In the genomic region with DNA sequence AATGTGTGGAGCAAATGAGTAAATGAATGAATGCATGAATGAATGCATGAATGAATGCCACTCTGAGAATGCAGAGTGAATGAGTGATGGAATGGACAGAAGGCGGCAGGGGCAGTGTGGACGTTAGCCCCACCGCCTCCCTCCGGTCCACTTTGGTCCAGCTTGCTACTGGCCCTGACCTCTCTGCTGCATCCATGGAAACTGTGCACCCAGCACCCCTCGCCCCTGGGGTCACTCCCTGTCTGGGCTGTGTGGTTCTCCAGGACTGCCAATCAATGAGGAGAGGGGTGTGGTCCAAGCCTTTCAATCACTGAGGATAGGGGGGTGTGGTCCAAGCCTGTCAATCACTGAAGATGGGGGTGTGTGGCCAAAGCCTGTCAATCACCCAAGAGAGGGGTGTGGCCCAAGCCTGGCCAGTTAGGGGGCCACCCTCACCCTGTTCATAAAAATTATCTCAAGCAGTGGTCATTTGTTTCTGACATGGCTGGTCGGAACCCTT, we compare ENCODE assay signal across 1 cellular context.
TF ChIP-seq lines count a peak whose summit lies in the region.

No MANE protein-coding gene starts in this region.

TF ChIP-seq in GM12878, 131 proteins besides CTCF, POLR2A, EP300 and RAD21 (continues in another document):
- TF ChIP-seq NFIC (IDR thresholded peaks at IDR 0.05; ENCODE audit: low read depth, low read length) = no peak
- TF ChIP-seq, protein P1, sequence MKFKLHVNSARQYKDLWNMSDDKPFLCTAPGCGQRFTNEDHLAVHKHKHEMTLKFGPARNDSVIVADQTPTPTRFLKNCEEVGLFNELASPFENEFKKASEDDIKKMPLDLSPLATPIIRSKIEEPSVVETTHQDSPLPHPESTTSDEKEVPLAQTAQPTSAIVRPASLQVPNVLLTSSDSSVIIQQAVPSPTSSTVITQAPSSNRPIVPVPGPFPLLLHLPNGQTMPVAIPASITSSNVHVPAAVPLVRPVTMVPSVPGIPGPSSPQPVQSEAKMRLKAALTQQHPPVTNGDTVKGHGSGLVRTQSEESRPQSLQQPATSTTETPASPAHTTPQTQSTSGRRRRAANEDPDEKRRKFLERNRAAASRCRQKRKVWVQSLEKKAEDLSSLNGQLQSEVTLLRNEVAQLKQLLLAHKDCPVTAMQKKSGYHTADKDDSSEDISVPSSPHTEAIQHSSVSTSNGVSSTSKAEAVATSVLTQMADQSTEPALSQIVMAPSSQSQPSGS (IDR thresholded peaks at IDR 0.05; ENCODE audit: low read length) = no peak
- TF ChIP-seq, protein P2, sequence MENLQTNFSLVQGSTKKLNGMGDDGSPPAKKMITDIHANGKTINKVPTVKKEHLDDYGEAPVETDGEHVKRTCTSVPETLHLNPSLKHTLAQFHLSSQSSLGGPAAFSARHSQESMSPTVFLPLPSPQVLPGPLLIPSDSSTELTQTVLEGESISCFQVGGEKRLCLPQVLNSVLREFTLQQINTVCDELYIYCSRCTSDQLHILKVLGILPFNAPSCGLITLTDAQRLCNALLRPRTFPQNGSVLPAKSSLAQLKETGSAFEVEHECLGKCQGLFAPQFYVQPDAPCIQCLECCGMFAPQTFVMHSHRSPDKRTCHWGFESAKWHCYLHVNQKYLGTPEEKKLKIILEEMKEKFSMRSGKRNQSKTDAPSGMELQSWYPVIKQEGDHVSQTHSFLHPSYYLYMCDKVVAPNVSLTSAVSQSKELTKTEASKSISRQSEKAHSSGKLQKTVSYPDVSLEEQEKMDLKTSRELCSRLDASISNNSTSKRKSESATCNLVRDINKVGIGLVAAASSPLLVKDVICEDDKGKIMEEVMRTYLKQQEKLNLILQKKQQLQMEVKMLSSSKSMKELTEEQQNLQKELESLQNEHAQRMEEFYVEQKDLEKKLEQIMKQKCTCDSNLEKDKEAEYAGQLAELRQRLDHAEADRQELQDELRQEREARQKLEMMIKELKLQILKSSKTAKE (IDR thresholded peaks at IDR 0.05; ENCODE audit: low read depth, poor library complexity, severe bottlenecking) = peak; percentile 53
- TF ChIP-seq SMAD1 (IDR thresholded peaks at IDR 0.05; ENCODE audit: low read depth, partially characterized antibody) = no peak
- no peak for TF ChIP-seq EZH2 (IDR thresholded peaks at IDR 0.05; ENCODE audit: borderline replicate concordance, control insufficient read depth, low read depth, low read length)
- TF ChIP-seq TCF12 (IDR thresholded peaks at IDR 0.05; ENCODE audit: low read depth, low read length) = no peak
- no peak for TF ChIP-seq PAX8 (IDR thresholded peaks at IDR 0.05)
- peak; percentile 100 for TF ChIP-seq ZNF24 (IDR thresholded peaks at IDR 0.05)
- no peak for TF ChIP-seq CREM (IDR thresholded peaks at IDR 0.05; ENCODE audit: low read depth)
- TF ChIP-seq IKZF2 (IDR thresholded peaks at IDR 0.05) = peak in 1 of 2 experiments; percentile 72; a peak in 3 of 4 replicates
- TF ChIP-seq HDGF (IDR thresholded peaks at IDR 0.05) = peak; percentile 82; the same call in 1 of the 2 replicates
- no peak for TF ChIP-seq YBX1 (IDR thresholded peaks at IDR 0.05)
- TF ChIP-seq BACH1 (IDR thresholded peaks at IDR 0.05; ENCODE audit: borderline replicate concordance) = peak; percentile 6; the same call in 1 of the 2 replicates
- TF ChIP-seq ATF7 (IDR thresholded peaks at IDR 0.05; ENCODE audit: low read depth) = no peak
- no peak for TF ChIP-seq NRF1 (conservative IDR thresholded peaks at IDR 0.05; ENCODE audit: low read depth, low read length)
- TF ChIP-seq, protein P3, sequence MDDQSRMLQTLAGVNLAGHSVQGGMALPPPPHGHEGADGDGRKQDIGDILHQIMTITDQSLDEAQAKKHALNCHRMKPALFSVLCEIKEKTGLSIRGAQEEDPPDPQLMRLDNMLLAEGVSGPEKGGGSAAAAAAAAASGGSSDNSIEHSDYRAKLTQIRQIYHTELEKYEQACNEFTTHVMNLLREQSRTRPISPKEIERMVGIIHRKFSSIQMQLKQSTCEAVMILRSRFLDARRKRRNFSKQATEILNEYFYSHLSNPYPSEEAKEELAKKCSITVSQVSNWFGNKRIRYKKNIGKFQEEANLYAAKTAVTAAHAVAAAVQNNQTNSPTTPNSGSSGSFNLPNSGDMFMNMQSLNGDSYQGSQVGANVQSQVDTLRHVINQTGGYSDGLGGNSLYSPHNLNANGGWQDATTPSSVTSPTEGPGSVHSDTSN (IDR thresholded peaks at IDR 0.05; ENCODE audit: insufficient replicate concordance, low read depth, low read length) = peak; percentile 99
- no peak for TF ChIP-seq ESRRA (IDR thresholded peaks at IDR 0.05; ENCODE audit: low read length)
- TF ChIP-seq STAT1 (conservative IDR thresholded peaks at IDR 0.05) = no peak
- TF ChIP-seq PML (IDR thresholded peaks at IDR 0.05; ENCODE audit: low read length) = no peak
- TF ChIP-seq, protein P4, sequence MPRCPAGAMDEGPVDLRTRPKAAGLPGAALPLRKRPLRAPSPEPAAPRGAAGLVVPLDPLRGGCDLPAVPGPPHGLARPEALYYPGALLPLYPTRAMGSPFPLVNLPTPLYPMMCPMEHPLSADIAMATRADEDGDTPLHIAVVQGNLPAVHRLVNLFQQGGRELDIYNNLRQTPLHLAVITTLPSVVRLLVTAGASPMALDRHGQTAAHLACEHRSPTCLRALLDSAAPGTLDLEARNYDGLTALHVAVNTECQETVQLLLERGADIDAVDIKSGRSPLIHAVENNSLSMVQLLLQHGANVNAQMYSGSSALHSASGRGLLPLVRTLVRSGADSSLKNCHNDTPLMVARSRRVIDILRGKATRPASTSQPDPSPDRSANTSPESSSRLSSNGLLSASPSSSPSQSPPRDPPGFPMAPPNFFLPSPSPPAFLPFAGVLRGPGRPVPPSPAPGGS (IDR thresholded peaks at IDR 0.05; ENCODE audit: borderline replicate concordance, insufficient read depth, low read depth, low read length, poor library complexity, severe bottlenecking) = no peak
- TF ChIP-seq, protein P5, sequence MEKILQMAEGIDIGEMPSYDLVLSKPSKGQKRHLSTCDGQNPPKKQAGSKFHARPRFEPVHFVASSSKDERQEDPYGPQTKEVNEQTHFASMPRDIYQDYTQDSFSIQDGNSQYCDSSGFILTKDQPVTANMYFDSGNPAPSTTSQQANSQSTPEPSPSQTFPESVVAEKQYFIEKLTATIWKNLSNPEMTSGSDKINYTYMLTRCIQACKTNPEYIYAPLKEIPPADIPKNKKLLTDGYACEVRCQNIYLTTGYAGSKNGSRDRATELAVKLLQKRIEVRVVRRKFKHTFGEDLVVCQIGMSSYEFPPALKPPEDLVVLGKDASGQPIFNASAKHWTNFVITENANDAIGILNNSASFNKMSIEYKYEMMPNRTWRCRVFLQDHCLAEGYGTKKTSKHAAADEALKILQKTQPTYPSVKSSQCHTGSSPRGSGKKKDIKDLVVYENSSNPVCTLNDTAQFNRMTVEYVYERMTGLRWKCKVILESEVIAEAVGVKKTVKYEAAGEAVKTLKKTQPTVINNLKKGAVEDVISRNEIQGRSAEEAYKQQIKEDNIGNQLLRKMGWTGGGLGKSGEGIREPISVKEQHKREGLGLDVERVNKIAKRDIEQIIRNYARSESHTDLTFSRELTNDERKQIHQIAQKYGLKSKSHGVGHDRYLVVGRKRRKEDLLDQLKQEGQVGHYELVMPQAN (conservative IDR thresholded peaks at IDR 0.05) = peak; percentile 47; the same call in 1 of the 2 replicates
- TF ChIP-seq SIX5 (IDR thresholded peaks at IDR 0.05; ENCODE audit: low read depth, low read length, severe bottlenecking) = no peak
- no peak for TF ChIP-seq JUNB (IDR thresholded peaks at IDR 0.05)
- TF ChIP-seq, protein P6, sequence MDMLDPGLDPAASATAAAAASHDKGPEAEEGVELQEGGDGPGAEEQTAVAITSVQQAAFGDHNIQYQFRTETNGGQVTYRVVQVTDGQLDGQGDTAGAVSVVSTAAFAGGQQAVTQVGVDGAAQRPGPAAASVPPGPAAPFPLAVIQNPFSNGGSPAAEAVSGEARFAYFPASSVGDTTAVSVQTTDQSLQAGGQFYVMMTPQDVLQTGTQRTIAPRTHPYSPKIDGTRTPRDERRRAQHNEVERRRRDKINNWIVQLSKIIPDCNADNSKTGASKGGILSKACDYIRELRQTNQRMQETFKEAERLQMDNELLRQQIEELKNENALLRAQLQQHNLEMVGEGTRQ (IDR thresholded peaks at IDR 0.05; ENCODE audit: borderline replicate concordance, low read depth, low read length) = no peak
- TF ChIP-seq NBN (IDR thresholded peaks at IDR 0.05) = no peak
- TF ChIP-seq BCL11A (IDR thresholded peaks at IDR 0.05; ENCODE audit: low read depth, low read length) = no peak
- TF ChIP-seq FOS (IDR thresholded peaks at IDR 0.05; ENCODE audit: borderline replicate concordance, extremely low read depth, insufficient read length) = no peak
- no peak for TF ChIP-seq CBX3 (IDR thresholded peaks at IDR 0.05; ENCODE audit: borderline replicate concordance, low read depth)
- TF ChIP-seq RCOR1 (conservative IDR thresholded peaks at IDR 0.05; ENCODE audit: low read depth, low read length) = no peak
- TF ChIP-seq, protein P7, sequence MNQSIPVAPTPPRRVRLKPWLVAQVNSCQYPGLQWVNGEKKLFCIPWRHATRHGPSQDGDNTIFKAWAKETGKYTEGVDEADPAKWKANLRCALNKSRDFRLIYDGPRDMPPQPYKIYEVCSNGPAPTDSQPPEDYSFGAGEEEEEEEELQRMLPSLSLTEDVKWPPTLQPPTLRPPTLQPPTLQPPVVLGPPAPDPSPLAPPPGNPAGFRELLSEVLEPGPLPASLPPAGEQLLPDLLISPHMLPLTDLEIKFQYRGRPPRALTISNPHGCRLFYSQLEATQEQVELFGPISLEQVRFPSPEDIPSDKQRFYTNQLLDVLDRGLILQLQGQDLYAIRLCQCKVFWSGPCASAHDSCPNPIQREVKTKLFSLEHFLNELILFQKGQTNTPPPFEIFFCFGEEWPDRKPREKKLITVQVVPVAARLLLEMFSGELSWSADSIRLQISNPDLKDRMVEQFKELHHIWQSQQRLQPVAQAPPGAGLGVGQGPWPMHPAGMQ (IDR thresholded peaks at IDR 0.05; ENCODE audit: borderline replicate concordance) = no peak
- peak; percentile 90; the same call in 1 of the 2 replicates for TF ChIP-seq ZNF217 (IDR thresholded peaks at IDR 0.05)
- no peak for TF ChIP-seq SREBF1 (IDR thresholded peaks at IDR 0.05; ENCODE audit: low read length)
- TF ChIP-seq RB1 (IDR thresholded peaks at IDR 0.05; ENCODE audit: borderline replicate concordance) = no peak
- TF ChIP-seq HCFC1 (IDR thresholded peaks at IDR 0.05; ENCODE audit: low read length) = no peak
- TF ChIP-seq SIN3A (IDR thresholded peaks at IDR 0.05; ENCODE audit: low read depth, low read length) = no peak
- TF ChIP-seq, protein P8, sequence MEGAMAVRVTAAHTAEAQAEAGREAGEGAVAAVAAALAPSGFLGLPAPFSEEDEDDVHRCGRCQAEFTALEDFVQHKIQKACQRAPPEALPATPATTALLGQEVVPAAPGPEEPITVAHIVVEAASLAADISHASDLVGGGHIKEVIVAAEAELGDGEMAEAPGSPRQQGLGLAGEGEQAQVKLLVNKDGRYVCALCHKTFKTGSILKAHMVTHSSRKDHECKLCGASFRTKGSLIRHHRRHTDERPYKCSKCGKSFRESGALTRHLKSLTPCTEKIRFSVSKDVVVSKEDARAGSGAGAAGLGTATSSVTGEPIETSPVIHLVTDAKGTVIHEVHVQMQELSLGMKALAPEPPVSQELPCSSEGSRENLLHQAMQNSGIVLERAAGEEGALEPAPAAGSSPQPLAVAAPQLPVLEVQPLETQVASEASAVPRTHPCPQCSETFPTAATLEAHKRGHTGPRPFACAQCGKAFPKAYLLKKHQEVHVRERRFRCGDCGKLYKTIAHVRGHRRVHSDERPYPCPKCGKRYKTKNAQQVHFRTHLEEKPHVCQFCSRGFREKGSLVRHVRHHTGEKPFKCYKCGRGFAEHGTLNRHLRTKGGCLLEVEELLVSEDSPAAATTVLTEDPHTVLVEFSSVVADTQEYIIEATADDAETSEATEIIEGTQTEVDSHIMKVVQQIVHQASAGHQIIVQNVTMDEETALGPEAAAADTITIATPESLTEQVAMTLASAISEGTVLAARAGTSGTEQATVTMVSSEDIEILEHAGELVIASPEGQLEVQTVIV (IDR thresholded peaks at IDR 0.05; ENCODE audit: borderline replicate concordance, partially characterized antibody) = no peak
- TF ChIP-seq TCF7 (IDR thresholded peaks at IDR 0.05; ENCODE audit: borderline replicate concordance) = no peak
- TF ChIP-seq, protein P9, sequence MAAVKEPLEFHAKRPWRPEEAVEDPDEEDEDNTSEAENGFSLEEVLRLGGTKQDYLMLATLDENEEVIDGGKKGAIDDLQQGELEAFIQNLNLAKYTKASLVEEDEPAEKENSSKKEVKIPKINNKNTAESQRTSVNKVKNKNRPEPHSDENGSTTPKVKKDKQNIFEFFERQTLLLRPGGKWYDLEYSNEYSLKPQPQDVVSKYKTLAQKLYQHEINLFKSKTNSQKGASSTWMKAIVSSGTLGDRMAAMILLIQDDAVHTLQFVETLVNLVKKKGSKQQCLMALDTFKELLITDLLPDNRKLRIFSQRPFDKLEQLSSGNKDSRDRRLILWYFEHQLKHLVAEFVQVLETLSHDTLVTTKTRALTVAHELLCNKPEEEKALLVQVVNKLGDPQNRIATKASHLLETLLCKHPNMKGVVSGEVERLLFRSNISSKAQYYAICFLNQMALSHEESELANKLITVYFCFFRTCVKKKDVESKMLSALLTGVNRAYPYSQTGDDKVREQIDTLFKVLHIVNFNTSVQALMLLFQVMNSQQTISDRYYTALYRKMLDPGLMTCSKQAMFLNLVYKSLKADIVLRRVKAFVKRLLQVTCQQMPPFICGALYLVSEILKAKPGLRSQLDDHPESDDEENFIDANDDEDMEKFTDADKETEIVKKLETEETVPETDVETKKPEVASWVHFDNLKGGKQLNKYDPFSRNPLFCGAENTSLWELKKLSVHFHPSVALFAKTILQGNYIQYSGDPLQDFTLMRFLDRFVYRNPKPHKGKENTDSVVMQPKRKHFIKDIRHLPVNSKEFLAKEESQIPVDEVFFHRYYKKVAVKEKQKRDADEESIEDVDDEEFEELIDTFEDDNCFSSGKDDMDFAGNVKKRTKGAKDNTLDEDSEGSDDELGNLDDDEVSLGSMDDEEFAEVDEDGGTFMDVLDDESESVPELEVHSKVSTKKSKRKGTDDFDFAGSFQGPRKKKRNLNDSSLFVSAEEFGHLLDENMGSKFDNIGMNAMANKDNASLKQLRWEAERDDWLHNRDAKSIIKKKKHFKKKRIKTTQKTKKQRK (IDR thresholded peaks at IDR 0.05; ENCODE audit: low read depth, low read length) = no peak
- no peak for TF ChIP-seq JUND (IDR thresholded peaks at IDR 0.05; ENCODE audit: low read depth, low read length)
- TF ChIP-seq MEF2A (IDR thresholded peaks at IDR 0.05; ENCODE audit: insufficient read depth, low read depth, low read length) = no peak
- TF ChIP-seq GATAD2B (conservative IDR thresholded peaks at IDR 0.05; ENCODE audit: low read depth) = peak; percentile 76
- no peak for TF ChIP-seq HDAC2 (IDR thresholded peaks at IDR 0.05)
- TF ChIP-seq NFYA (IDR thresholded peaks at IDR 0.05; ENCODE audit: borderline replicate concordance, low read depth, low read length) = no peak
- TF ChIP-seq CHD1 (IDR thresholded peaks at IDR 0.05; ENCODE audit: low read depth, low read length) = no peak
- peak; percentile 30; the same call in 1 of the 2 replicates for TF ChIP-seq PAX5 (IDR thresholded peaks at IDR 0.05; ENCODE audit: borderline replicate concordance, low read depth, low read length)
- no peak for TF ChIP-seq CEBPB (IDR thresholded peaks at IDR 0.05; ENCODE audit: borderline replicate concordance in 1 of 2, low read depth in 2 of 2, low read length in 2 of 2)
- no peak for TF ChIP-seq TARDBP (IDR thresholded peaks at IDR 0.05; ENCODE audit: borderline replicate concordance)
- no peak for TF ChIP-seq STAT3 (IDR thresholded peaks at IDR 0.05; ENCODE audit: low read depth, low read length)
- TF ChIP-seq NR2C1 (IDR thresholded peaks at IDR 0.05) = no peak; the same call in 1 of the 2 replicates
- TF ChIP-seq ZSCAN29 (IDR thresholded peaks at IDR 0.05) = no peak
- no peak for TF ChIP-seq KAT2A (conservative IDR thresholded peaks at IDR 0.05; ENCODE audit: control insufficient read depth, low read depth, low read length)
